In genomic region chr14:104986487-104987164, GRCh38 we compare ENCODE assay signal across 8 cellular contexts. TPM values are rescaled to one million over a fixed set of nuclear protein-coding genes. Genes with fewer than 3 reads are reported as not detected.
DNase-seq lines count a peak whose midpoint lies in the region; ATAC-seq and TF ChIP-seq lines count a peak whose summit lies in the region.

No MANE protein-coding gene starts in this region.

- intact Hi-C loops in colonic mucosa (cut with DNase I): no loop called here

- H3K4me3 ChIP-seq in ACC112 (ENCODE audit: low read depth, low read length) (peak overlapping the region; percentile 94), colonic mucosa (peak overlapping the region; percentile 88)
- H3K4me3 ChIP-seq in Jurkat, Clone E6-1 (ENCODE audit: low read length): peak overlapping the region; percentile 59

- H3K36me3 ChIP-seq in ACC112 (ENCODE audit: insufficient read depth, low read length): no peaks in the 10 kb centered on the region
- no peaks in the 10 kb centered on the region for H3K36me3 ChIP-seq in colonic mucosa

- peak overlapping the region; percentile 61 to 94 (median 84) for H3K27ac Mint-ChIP-seq in naive B cell

- H3K27me3 ChIP-seq in ACC112 (ENCODE audit: insufficient read depth, low read length): no peaks in the 10 kb centered on the region
- no peaks in the 10 kb centered on the region for H3K27me3 ChIP-seq in colonic mucosa
- H3K27me3 ChIP-seq in foreskin keratinocyte: no peaks in the 10 kb centered on the region

- H3K9ac ChIP-seq in colonic mucosa (ENCODE audit: low read depth in 2 of 2, low read length in 2 of 2): peak overlapping the region; percentile 73 to 81

- H3K27ac ChIP-seq in ACC112 (ENCODE audit: low read depth, low read length) (no peak overlapping the region), colonic mucosa (no peak overlapping the region), foreskin keratinocyte (no peak overlapping the region)

- H2AFZ ChIP-seq in ACC112 (ENCODE audit: low read length, unreplicated experiment): no peak overlapping the region

- no peak for TF ChIP-seq CTCF in colonic mucosa (IDR thresholded peaks at IDR 0.05)
- no peak for TF ChIP-seq CTCF in foreskin keratinocyte (conservative IDR thresholded peaks at IDR 0.05)

- H3K27me3 Mint-ChIP-seq in naive B cell: peaks cover 0 to 8% (median 4%) of the 10 kb centered on the region in 3 donors

- H3K9me3 ChIP-seq in colonic mucosa: no peaks in the 10 kb centered on the region

- peaks cover 8% of the 10 kb centered on the region for H3K4me1 ChIP-seq in ACC112 (ENCODE audit: control insufficient read depth, insufficient read depth, low read length, unreplicated experiment)
- peaks cover 5% of the 10 kb centered on the region for H3K4me1 ChIP-seq in colonic mucosa
- H3K4me1 ChIP-seq in foreskin keratinocyte: no peaks in the 10 kb centered on the region

- no peaks in the 10 kb centered on the region for H3K36me3 Mint-ChIP-seq in naive B cell

- H3K9me3 Mint-ChIP-seq in naive B cell: peaks cover 0 to 2% (median 0%) of the 10 kb centered on the region in 7 donors

- no peak for DNase-seq in Jurkat, Clone E6-1 (ENCODE audit: low read depth, low spot score)
- DNase-seq in colonic mucosa (no peak), naive B cell (no peak), NCI-H510A treated with DMSO at 0.1 percent for 48 hours (lab: John Stamatoyannopoulos, UW) (no peak), foreskin keratinocyte (no peak), SW480 (ENCODE audit: low spot score) (no peak), RKO (ENCODE audit: low spot score) (no peak)

- H3K4me3 Mint-ChIP-seq in naive B cell: peak overlapping the region; percentile 70 to 84 (median 82)

- ATAC-seq in naive B cell (ENCODE audit: low read depth in 2 of 2): no peak
- ATAC-seq in foreskin keratinocyte: no peak

- H3K79me2 ChIP-seq in ACC112 (ENCODE audit: control insufficient read depth, insufficient read depth, low read length, unreplicated experiment): peaks cover 4% of the 10 kb centered on the region

- peaks cover 4 to 21% (median 7%) of the 10 kb centered on the region in 3 donors for H3K4me1 Mint-ChIP-seq in naive B cell

RNA-seq across cellular contexts. Expression of gene CLBA1, which starts 1.0 kb away (rescaled TPM):
- 4.8 TPM for polyA plus RNA-seq in Jurkat, Clone E6-1 (2012; ENCODE audit: insufficient read depth, insufficient read length)
- total RNA-seq in colonic mucosa (1 to 10 TPM; 3.8 TPM), foreskin keratinocyte (7.4 and 8.3 TPM in 2 replicates)
- polyA plus RNA-seq in naive B cell (ENCODE audit: low read depth in 6 of 6) (1 to 10 TPM in 1 of 6 donors, under 1 TPM in 4, not detected in 1; 0.59 to 1.1 (median 0.85) TPM), foreskin keratinocyte (6.1 and 6.8 TPM in 2 replicates)

RNA-seq across cellular contexts. Expression of gene AHNAK2, which starts 8.5 kb away (rescaled TPM):
- not detected for polyA plus RNA-seq in Jurkat, Clone E6-1 (2012; ENCODE audit: insufficient read depth, insufficient read length)
- total RNA-seq in colonic mucosa: 10 to 100 TPM in 1 of 2 donors, 1 to 10 TPM in 1; 5.1 to 21.5 TPM
- polyA plus RNA-seq in naive B cell (ENCODE audit: low read depth in 6 of 6): under 1 TPM in 5 of 6 donors, not detected in 1; 0.63 to 0.92 (median 0.70) TPM
- 183 and 225 TPM in 2 replicates for total RNA-seq in foreskin keratinocyte
- 73.0 and 79.4 TPM in 2 replicates for polyA plus RNA-seq in foreskin keratinocyte

RNA-seq across cellular contexts. Expression of gene CDCA4, which starts 34.3 kb away (rescaled TPM):
- 54.4 TPM for polyA plus RNA-seq in Jurkat, Clone E6-1 (2012; ENCODE audit: insufficient read depth, insufficient read length)
- total RNA-seq in colonic mucosa: 10 to 100 TPM in 1 of 2 donors, 1 to 10 TPM in 1; 8.3 to 16.3 TPM
- 10 to 100 TPM in 1 of 6 donors, 1 to 10 TPM in 5; 4.6 to 11.9 (median 6.7) TPM for polyA plus RNA-seq in naive B cell (ENCODE audit: low read depth in 6 of 6)
- 74.1 and 81.5 TPM in 2 replicates for total RNA-seq in foreskin keratinocyte
- 70.3 TPM in 2 replicates for polyA plus RNA-seq in foreskin keratinocyte
